ENCODE assay signal across 10 cellular contexts in genomic region chr9:127163409-127163808, GRCh38. TPM values are rescaled to one million over a fixed set of nuclear protein-coding genes. Genes with fewer than 3 reads are reported as not detected.
DNase-seq lines count a peak whose midpoint lies in the region; ATAC-seq, FAIRE-seq and TF ChIP-seq lines count a peak whose summit lies in the region.
"Had no signal": no experiment of that assay in that cellular context is flagged by ENCODE, and none has a peak within 500 bp of the region (broad histone marks: within the 10 kb centered on the region; RNA-seq: fewer than 3 reads in every experiment).

No MANE protein-coding gene starts in this region.

- CTCF ChIA-PET in endothelial cell of umbilical vein (lab: Charles Lee) = interaction anchor here (0.8 to 2.8 kb wide), 14 partner anchors 9 to 223 kb away, joined by 3 to 11 read pairs (median 5); partner anchors contain the start of gene ANGPTL2

- no peak overlapping the region for H3K18ac ChIP-seq in trophoblast cell (ENCODE audit: low read length)

- no peak overlapping the region for H4K91ac ChIP-seq in trophoblast cell (ENCODE audit: low read depth, low read length)

- H3K27ac ChIP-seq in endothelial cell of umbilical vein (ENCODE audit: insufficient read depth, low read depth, low read length) (peak overlapping the region; percentile 68), trophoblast cell (ENCODE audit: low read depth, low read length) (no peak overlapping the region)

- no peaks in the 10 kb centered on the region for H3K9me3 ChIP-seq in endothelial cell of umbilical vein (replicated peaks; ENCODE audit: control insufficient read depth, insufficient read depth, low read length)
- no peaks in the 10 kb centered on the region for H3K9me3 ChIP-seq in trophoblast cell (ENCODE audit: insufficient read depth, low read depth, low read length)

- peaks cover 27% of the 10 kb centered on the region for H3K4me1 Mint-ChIP-seq in activated T-cell treated with anti-CD3 and anti-CD28 coated beads, Interleukin-2, amount 50 U/mL, for 24 hours (ENCODE audit: low read depth)

- H4K20me1 ChIP-seq in endothelial cell of umbilical vein (replicated peaks; ENCODE audit: control insufficient read depth, extremely low read depth, insufficient read depth, low read length) = no peaks in the 10 kb centered on the region

- H3K36me3 Mint-ChIP-seq in activated T-cell treated with anti-CD3 and anti-CD28 coated beads, Interleukin-2, amount 50 U/mL, for 24 hours (ENCODE audit: low read depth) = no peaks in the 10 kb centered on the region

- intact Hi-C loops in endothelial cell of umbilical vein (cut with micrococcal nuclease) = loop anchor here (1.0 kb wide), 3 partner anchors 24 to 114 kb away; partner anchors contain the start of gene ANGPTL2

- no peaks in the 10 kb centered on the region for H3K79me1 ChIP-seq in trophoblast cell (ENCODE audit: low read length)

- H2AFZ ChIP-seq in endothelial cell of umbilical vein (ENCODE audit: low read depth, low read length) (peak overlapping the region; percentile 33), trophoblast cell (ENCODE audit: insufficient read depth, low read length, poor library complexity) (no peak overlapping the region)

- no peaks in the 10 kb centered on the region for H3K36me3 ChIP-seq in endothelial cell of umbilical vein (ENCODE audit: control insufficient read depth in 2 of 2, extremely low read depth in 1 of 2, insufficient read depth in 2 of 2, low read length in 2 of 2)
- no peaks in the 10 kb centered on the region for H3K36me3 ChIP-seq in trophoblast cell (ENCODE audit: control insufficient read depth in 1 of 2, insufficient read depth in 2 of 2, low read length in 2 of 2)

- H3K79me2 ChIP-seq in endothelial cell of umbilical vein (ENCODE audit: control insufficient read depth, insufficient read depth, low read length) (no peaks in the 10 kb centered on the region), trophoblast cell (ENCODE audit: control insufficient read depth, insufficient read depth, low read length, poor library complexity) (no peaks in the 10 kb centered on the region)

- no TSS peak for BruUV-seq in endothelial cell of umbilical vein (replicated peaks; lab: Mats Ljungman, UMichigan)

- ATAC-seq in HG03457 (IDR thresholded peaks at IDR 0.05; ENCODE audit: unreplicated experiment) = no peak

- no peak overlapping the region for H3K14ac ChIP-seq in trophoblast cell (ENCODE audit: low read length)

- H3K9me1 ChIP-seq in endothelial cell of umbilical vein (replicated peaks; ENCODE audit: control insufficient read depth, extremely low read depth, insufficient read depth, low read length) = no peaks in the 10 kb centered on the region

- no peaks in the 10 kb centered on the region for H3K27me3 Mint-ChIP-seq in activated T-cell treated with anti-CD3 and anti-CD28 coated beads, Interleukin-2, amount 50 U/mL, for 24 hours

- no peak for TF ChIP-seq POLR2A in endothelial cell of umbilical vein (IDR thresholded peaks at IDR 0.05; ENCODE audit: low read depth, low read length)

- H2BK5ac ChIP-seq in trophoblast cell (ENCODE audit: low read depth, low read length, poor library complexity) = no peak overlapping the region

- no peak overlapping the region for H2AK5ac ChIP-seq in trophoblast cell (ENCODE audit: low read length)

- H3K27ac Mint-ChIP-seq in activated T-cell treated with anti-CD3 and anti-CD28 coated beads, Interleukin-2, amount 50 U/mL, for 24 hours = no peak overlapping the region

- H3K4ac ChIP-seq in trophoblast cell (ENCODE audit: low read depth, low read length) = no peak overlapping the region

- WGBS in trophoblast cell (ENCODE audit: extremely low coverage, insufficient coverage, insufficient read length) = no CpG with 5 or more reads among the region's 2 CpGs

- no peak overlapping the region for H2BK120ac ChIP-seq in trophoblast cell (ENCODE audit: insufficient read depth, low read length, poor library complexity)

- H4K8ac ChIP-seq in trophoblast cell (ENCODE audit: low read depth, low read length) = no peak overlapping the region

- TF ChIP-seq CTCF in endothelial cell of umbilical vein (IDR thresholded peaks at IDR 0.05; ENCODE audit: extremely low read depth in 1 of 2, insufficient read depth in 1 of 2, low read depth in 1 of 2, low read length in 2 of 2) = no peak

- POLR2A ChIA-PET in endothelial cell of umbilical vein (lab: Charles Lee) = interaction anchor here (0.5 kb wide), 1 partner anchor 110 kb away, joined by 3 read pairs; no protein-coding TSS in a partner anchor

- FAIRE-seq in RCC 7860 (lab: Jason Lieb, UNC) (peak; percentile 81), endothelial cell of umbilical vein (lab: Jason Lieb, UNC) (peak; percentile 99)

- H3K9ac ChIP-seq in endothelial cell of umbilical vein (replicated peaks; ENCODE audit: extremely low read depth, insufficient read depth, low read length) = no peak overlapping the region
- no peak overlapping the region for H3K9ac ChIP-seq in trophoblast cell (ENCODE audit: low read length)

- no peak overlapping the region for H4K12ac ChIP-seq in trophoblast cell (ENCODE audit: low read depth, low read length)

- DNase-seq in activated T-cell treated with anti-CD3 and anti-CD28 coated beads, Interleukin-2, amount 50 U/mL, for 48 hours = peak; percentile 8 to 15
- DNase-seq in activated T-cell treated with anti-CD3 and anti-CD28 coated beads, Interleukin-2, amount 50 U/mL, for 24 hours = no peak
- DNase-seq in RCC 7860 (ENCODE audit: low spot score) (peak; percentile 73), endothelial cell of umbilical vein (ENCODE audit: low read depth, low spot score) (peak; percentile 96), putamen (ENCODE audit: low spot score) (no peak), trophoblast cell (no peak)
- peak; percentile 15 for DNase-seq in stimulated activated CD8-positive, alpha-beta memory T cell treated with anti-CD3 and anti-CD28 coated beads, Interleukin-4, amount 100 ng/mL, for 48 hours
- DNase-seq: NCI-H146 had no signal

- H3K9me3 Mint-ChIP-seq in activated T-cell treated with anti-CD3 and anti-CD28 coated beads, Interleukin-2, amount 50 U/mL, for 24 hours = no peaks in the 10 kb centered on the region

- dilution Hi-C loops in endothelial cell of umbilical vein (cut with MboI; ENCODE audit: extremely low pct_ligation_motif_present, low sequenced_read_pairs) = no loop called here

- H3K27me3 ChIP-seq in endothelial cell of umbilical vein (ENCODE audit: control insufficient read depth in 2 of 2, insufficient read depth in 2 of 2, low read length in 2 of 2) = no peaks in the 10 kb centered on the region
- H3K27me3 ChIP-seq in trophoblast cell (ENCODE audit: insufficient read depth, low read length) = no peaks in the 10 kb centered on the region

- H3K23ac ChIP-seq in trophoblast cell (ENCODE audit: low read length) = no peak overlapping the region

- H3K4me3 Mint-ChIP-seq in activated T-cell treated with anti-CD3 and anti-CD28 coated beads, Interleukin-2, amount 50 U/mL, for 24 hours = no peak overlapping the region

- H3K4me3 ChIP-seq in endothelial cell of umbilical vein (replicated peaks in 1 of 3; ENCODE audit: insufficient read depth in 1 of 3, low read depth in 1 of 3, low read length in 3 of 3) (no peak overlapping the region), trophoblast cell (ENCODE audit: low read depth, low read length) (no peak overlapping the region)

- H3K4me2 ChIP-seq in endothelial cell of umbilical vein (ENCODE audit: insufficient read depth, low read length) (peak overlapping the region; percentile 80), trophoblast cell (ENCODE audit: low read length) (no peak overlapping the region)

- no peak overlapping the region for H2BK12ac ChIP-seq in trophoblast cell (ENCODE audit: low read length)

- H3K4me1 ChIP-seq in endothelial cell of umbilical vein (ENCODE audit: control insufficient read depth, extremely low read depth, insufficient read depth, low read length) (peaks cover 17% of the 10 kb centered on the region), trophoblast cell (ENCODE audit: control insufficient read depth in 1 of 2, insufficient read depth in 2 of 2, low read length in 2 of 2) (peaks cover 0 to 10% of the 10 kb centered on the region in 2 experiments)

TF ChIP-seq in endothelial cell of umbilical vein, 7 proteins besides CTCF, POLR2A, EP300 and RAD21:
- TF ChIP-seq MYC (IDR thresholded peaks at IDR 0.05; ENCODE audit: low read depth, low read length) (peak; percentile 58), EZH2 (IDR thresholded peaks at IDR 0.05; ENCODE audit: borderline replicate concordance, low read depth, low read length, severe bottlenecking) (no peak), GATA2 (IDR thresholded peaks at IDR 0.05; ENCODE audit: insufficient read depth, insufficient read length, low read depth, low read length) (peak; percentile 73), POLR2AphosphoS5 (IDR thresholded peaks at IDR 0.05; ENCODE audit: insufficient read depth, low read depth, low read length) (peak; percentile 85), MAX (IDR thresholded peaks at IDR 0.05; ENCODE audit: insufficient read depth, insufficient read length) (no peak), JUN (IDR thresholded peaks at IDR 0.05; ENCODE audit: borderline replicate concordance, insufficient read depth, insufficient read length, low read depth) (peak; percentile 90), FOS (IDR thresholded peaks at IDR 0.05; ENCODE audit: borderline replicate concordance, insufficient read depth, low read length) (peak; percentile 97)
TF ChIP-seq in endothelial cell of umbilical vein: peak in this region for 5.

RNA-seq across cellular contexts. Expression of gene ANGPTL2, which starts 41.0 kb away (rescaled TPM):
- total RNA-seq in endothelial cell of umbilical vein = 21.8 and 24.5 TPM in 2 replicates
- polyA plus RNA-seq in endothelial cell of umbilical vein = 15.1 and 15.5 TPM in 2 replicates
- 14.8 and 17.3 TPM in 2 replicates for polyA plus RNA-seq in endothelial cell of umbilical vein (2011; cell fraction: cytosol; rRNA removed)
- 8.7 and 10.6 TPM in 2 replicates for polyA plus RNA-seq in endothelial cell of umbilical vein (2011; cell fraction: nucleus; rRNA removed)
- 19.5 and 22.0 TPM in 2 replicates for polyA plus RNA-seq in endothelial cell of umbilical vein (2012)
- 16.1 and 17.2 TPM in 2 replicates for polyA minus RNA-seq in endothelial cell of umbilical vein
- polyA minus RNA-seq in endothelial cell of umbilical vein (2011; cell fraction: cytosol; rRNA and poly(A)+ RNA removed) = not detected
- 4.5 and 6.0 TPM in 2 replicates for polyA minus RNA-seq in endothelial cell of umbilical vein (2011; cell fraction: nucleus; rRNA and poly(A)+ RNA removed)
- polyA plus RNA-seq in trophoblast cell (2013) = 2.9 and 3.5 TPM in 2 replicates
- total RNA-seq: activated CD8-positive, alpha-beta memory T cell treated with anti-CD3 and anti-CD28 coated beads for 36 hours had no signal

Comparison
In these comparisons a context has a peak if more than half of its experiments do, and no peak if none do; other contexts are left out.
1. DNase-seq: peak in activated T-cell treated with anti-CD3 and anti-CD28 coated beads, Interleukin-2, amount 50 U/mL, for 48 hours (2 of 2), RCC 7860 (single experiment), endothelial cell of umbilical vein (single experiment) and stimulated activated CD8-positive, alpha-beta memory T cell treated with anti-CD3 and anti-CD28 coated beads, Interleukin-4, amount 100 ng/mL, for 48 hours (single experiment); none in activated T-cell treated with anti-CD3 and anti-CD28 coated beads, Interleukin-2, amount 50 U/mL, for 24 hours (single experiment), putamen (single experiment) and trophoblast cell (0 of 2).